ENCODE assay signal across 1 cellular context in the genomic region with DNA sequence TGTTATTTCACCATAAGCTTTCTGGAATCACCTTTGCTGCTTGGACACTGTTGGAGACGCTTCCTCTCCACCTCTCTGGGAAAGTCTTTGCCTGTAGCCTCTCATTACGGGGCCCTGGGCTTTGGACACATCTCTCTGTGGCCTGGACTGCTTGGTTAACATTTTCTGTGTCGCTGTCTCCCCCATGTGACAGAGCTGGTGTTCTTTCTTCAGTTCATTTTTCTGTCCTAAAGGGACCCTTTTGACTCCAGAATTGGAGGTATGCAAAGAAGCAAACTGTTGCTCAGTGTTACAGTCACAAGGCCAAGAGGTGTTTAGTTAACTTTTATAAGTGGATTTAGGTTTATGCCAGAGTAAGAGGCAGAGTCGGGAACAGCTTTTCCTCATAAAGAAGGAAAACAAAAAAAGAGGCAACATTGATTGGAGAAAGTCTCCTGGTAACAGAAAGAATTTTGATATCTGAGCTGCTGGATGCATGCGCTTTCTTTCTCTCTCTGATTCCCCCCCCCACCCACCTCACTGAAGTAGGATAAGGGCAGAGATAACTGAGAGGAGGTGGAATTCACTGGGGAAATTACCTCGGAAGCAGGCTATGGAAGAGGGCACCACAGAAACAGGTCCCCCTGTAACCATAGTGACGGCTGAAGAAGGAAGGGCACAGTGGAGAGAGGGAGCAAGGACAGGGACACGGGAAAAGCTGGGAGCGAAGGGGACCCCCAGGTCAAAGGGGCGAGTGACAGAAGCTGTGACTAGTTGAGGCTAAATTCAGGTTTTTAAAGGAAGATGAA.
TF ChIP-seq lines count a peak whose summit lies in the region.

No MANE protein-coding gene starts in this region.

TF ChIP-seq in WTC11, 78 proteins besides CTCF, POLR2A, EP300 and RAD21 (continued from another document):
- TF ChIP-seq, protein P1, sequence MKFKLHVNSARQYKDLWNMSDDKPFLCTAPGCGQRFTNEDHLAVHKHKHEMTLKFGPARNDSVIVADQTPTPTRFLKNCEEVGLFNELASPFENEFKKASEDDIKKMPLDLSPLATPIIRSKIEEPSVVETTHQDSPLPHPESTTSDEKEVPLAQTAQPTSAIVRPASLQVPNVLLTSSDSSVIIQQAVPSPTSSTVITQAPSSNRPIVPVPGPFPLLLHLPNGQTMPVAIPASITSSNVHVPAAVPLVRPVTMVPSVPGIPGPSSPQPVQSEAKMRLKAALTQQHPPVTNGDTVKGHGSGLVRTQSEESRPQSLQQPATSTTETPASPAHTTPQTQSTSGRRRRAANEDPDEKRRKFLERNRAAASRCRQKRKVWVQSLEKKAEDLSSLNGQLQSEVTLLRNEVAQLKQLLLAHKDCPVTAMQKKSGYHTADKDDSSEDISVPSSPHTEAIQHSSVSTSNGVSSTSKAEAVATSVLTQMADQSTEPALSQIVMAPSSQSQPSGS (CRISPR knock-in tag; IDR thresholded peaks at IDR 0.05; ENCODE audit: borderline replicate concordance, low read depth), result no peak
- TF ChIP-seq, protein P2, sequence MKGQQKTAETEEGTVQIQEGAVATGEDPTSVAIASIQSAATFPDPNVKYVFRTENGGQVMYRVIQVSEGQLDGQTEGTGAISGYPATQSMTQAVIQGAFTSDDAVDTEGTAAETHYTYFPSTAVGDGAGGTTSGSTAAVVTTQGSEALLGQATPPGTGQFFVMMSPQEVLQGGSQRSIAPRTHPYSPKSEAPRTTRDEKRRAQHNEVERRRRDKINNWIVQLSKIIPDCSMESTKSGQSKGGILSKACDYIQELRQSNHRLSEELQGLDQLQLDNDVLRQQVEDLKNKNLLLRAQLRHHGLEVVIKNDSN (CRISPR knock-in tag; IDR thresholded peaks at IDR 0.05), result no peak
- TF ChIP-seq CREM (CRISPR knock-in tag; IDR thresholded peaks at IDR 0.05), result no peak
- no peak for TF ChIP-seq ZNF671 (CRISPR knock-in tag; IDR thresholded peaks at IDR 0.05)
- TF ChIP-seq EMX1 (CRISPR knock-in tag; IDR thresholded peaks at IDR 0.05), result no peak
- TF ChIP-seq, protein P3, sequence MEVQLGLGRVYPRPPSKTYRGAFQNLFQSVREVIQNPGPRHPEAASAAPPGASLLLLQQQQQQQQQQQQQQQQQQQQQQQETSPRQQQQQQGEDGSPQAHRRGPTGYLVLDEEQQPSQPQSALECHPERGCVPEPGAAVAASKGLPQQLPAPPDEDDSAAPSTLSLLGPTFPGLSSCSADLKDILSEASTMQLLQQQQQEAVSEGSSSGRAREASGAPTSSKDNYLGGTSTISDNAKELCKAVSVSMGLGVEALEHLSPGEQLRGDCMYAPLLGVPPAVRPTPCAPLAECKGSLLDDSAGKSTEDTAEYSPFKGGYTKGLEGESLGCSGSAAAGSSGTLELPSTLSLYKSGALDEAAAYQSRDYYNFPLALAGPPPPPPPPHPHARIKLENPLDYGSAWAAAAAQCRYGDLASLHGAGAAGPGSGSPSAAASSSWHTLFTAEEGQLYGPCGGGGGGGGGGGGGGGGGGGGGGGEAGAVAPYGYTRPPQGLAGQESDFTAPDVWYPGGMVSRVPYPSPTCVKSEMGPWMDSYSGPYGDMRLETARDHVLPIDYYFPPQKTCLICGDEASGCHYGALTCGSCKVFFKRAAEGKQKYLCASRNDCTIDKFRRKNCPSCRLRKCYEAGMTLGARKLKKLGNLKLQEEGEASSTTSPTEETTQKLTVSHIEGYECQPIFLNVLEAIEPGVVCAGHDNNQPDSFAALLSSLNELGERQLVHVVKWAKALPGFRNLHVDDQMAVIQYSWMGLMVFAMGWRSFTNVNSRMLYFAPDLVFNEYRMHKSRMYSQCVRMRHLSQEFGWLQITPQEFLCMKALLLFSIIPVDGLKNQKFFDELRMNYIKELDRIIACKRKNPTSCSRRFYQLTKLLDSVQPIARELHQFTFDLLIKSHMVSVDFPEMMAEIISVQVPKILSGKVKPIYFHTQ (CRISPR knock-in tag; IDR thresholded peaks at IDR 0.05), result no peak
- no peak for TF ChIP-seq GTF2I (CRISPR knock-in tag; conservative IDR thresholded peaks at IDR 0.05)
- TF ChIP-seq NFATC4 (CRISPR knock-in tag; IDR thresholded peaks at IDR 0.05), result no peak
- TF ChIP-seq MYBL2 (CRISPR knock-in tag; IDR thresholded peaks at IDR 0.05), result no peak
- TF ChIP-seq, protein P4, sequence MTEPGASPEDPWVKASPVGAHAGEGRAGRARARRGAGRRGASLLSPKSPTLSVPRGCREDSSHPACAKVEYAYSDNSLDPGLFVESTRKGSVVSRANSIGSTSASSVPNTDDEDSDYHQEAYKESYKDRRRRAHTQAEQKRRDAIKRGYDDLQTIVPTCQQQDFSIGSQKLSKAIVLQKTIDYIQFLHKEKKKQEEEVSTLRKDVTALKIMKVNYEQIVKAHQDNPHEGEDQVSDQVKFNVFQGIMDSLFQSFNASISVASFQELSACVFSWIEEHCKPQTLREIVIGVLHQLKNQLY (CRISPR knock-in tag; IDR thresholded peaks at IDR 0.05), result no peak
- TF ChIP-seq, protein P5, sequence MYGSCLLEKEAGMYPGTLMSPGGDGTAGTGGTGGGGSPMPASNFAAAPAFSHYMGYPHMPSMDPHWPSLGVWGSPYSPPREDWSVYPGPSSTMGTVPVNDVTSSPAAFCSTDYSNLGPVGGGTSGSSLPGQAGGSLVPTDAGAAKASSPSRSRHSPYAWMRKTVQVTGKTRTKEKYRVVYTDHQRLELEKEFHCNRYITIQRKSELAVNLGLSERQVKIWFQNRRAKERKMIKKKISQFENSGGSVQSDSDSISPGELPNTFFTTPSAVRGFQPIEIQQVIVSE (CRISPR knock-in tag; IDR thresholded peaks at IDR 0.05; ENCODE audit: borderline replicate concordance), result no peak
- TF ChIP-seq, protein P6, sequence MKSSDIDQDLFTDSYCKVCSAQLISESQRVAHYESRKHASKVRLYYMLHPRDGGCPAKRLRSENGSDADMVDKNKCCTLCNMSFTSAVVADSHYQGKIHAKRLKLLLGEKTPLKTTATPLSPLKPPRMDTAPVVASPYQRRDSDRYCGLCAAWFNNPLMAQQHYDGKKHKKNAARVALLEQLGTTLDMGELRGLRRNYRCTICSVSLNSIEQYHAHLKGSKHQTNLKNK (CRISPR knock-in tag; IDR thresholded peaks at IDR 0.05), result no peak
